In the genomic region with DNA sequence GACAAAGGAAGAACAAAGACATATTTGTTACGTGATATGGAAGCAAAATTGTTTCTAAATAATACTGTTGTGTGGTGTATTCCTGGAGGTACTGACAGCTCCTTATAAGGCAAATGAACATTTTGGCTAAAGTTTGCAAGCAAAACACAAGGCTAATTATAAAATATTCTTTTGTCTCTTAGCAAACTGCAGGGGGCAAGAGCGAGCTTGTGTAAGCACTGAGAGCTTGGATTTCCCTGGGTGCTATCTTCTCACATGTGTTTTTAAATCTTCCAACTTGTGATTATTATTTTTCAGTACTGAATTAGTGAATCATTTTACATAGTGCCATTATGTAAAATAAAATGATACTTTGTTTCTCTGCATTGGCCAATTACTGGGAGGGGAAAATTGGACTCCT, we compare ENCODE assay signal across 16 cellular contexts.
DNase-seq lines count a peak whose midpoint lies in the region; TF ChIP-seq lines count a peak whose summit lies in the region.
"Had no signal": no experiment of that assay in that cellular context is flagged by ENCODE, and none has a peak within 500 bp of the region (broad histone marks: within the 10 kb centered on the region; RNA-seq: fewer than 3 reads in every experiment).

No MANE protein-coding gene starts in this region.

- H3K27me3 Mint-ChIP-seq in brain, result no peaks in the 10 kb centered on the region
- H3K27me3 Mint-ChIP-seq in activated T-helper 2 cell treated with anti-CD3 and anti-CD28 coated beads, Interferon-gamma antibody, Interleukin-2, Interleukin-4, amounts not matched to agents 10 μg/mL and 5 μg/mL and 100 μg/mL, durations not matched to agents 14 hours and 24 hours and 36 hours (ENCODE audit: low read depth), result no peaks in the 10 kb centered on the region
- H3K27me3 Mint-ChIP-seq: activated CD8-positive, alpha-beta memory T cell treated with anti-CD3 and anti-CD28 coated beads, Interleukin-2, amount 10 ng/mL, durations not matched to agents 7 days and 5 days had no signal

- peaks cover 9% of the 10 kb centered on the region for H3K4me1 Mint-ChIP-seq in brain
- peaks cover 7% of the 10 kb centered on the region for H3K4me1 Mint-ChIP-seq in activated T-helper 2 cell treated with anti-CD3 and anti-CD28 coated beads, Interferon-gamma antibody, Interleukin-2, Interleukin-4, amounts not matched to agents 10 μg/mL and 5 μg/mL and 100 μg/mL, durations not matched to agents 14 hours and 24 hours and 36 hours (ENCODE audit: low read depth)
- H3K4me1 Mint-ChIP-seq: activated CD8-positive, alpha-beta memory T cell treated with anti-CD3 and anti-CD28 coated beads, Interleukin-2, amount 10 ng/mL, durations not matched to agents 7 days and 5 days; nephron had no signal

- no peak overlapping the region for H3K4me3 Mint-ChIP-seq in brain
- no peak overlapping the region for H3K4me3 Mint-ChIP-seq in activated T-helper 2 cell treated with anti-CD3 and anti-CD28 coated beads, Interferon-gamma antibody, Interleukin-2, Interleukin-4, amounts not matched to agents 10 μg/mL and 5 μg/mL and 100 μg/mL, durations not matched to agents 14 hours and 24 hours and 36 hours (ENCODE audit: low read depth)
- H3K4me3 Mint-ChIP-seq: activated CD8-positive, alpha-beta memory T cell treated with anti-CD3 and anti-CD28 coated beads, Interleukin-2, amount 10 ng/mL, durations not matched to agents 7 days and 5 days; activated naive CD4-positive, alpha-beta T cell treated with anti-CD3 and anti-CD28 coated beads for 36 hours; CD4-positive, alpha-beta T cell; nephron had no signal

- H3K27ac Mint-ChIP-seq in brain, result peak overlapping the region in 1 of 5 experiments; percentile 54
- H3K27ac Mint-ChIP-seq in activated T-helper 2 cell treated with anti-CD3 and anti-CD28 coated beads, Interferon-gamma antibody, Interleukin-2, Interleukin-4, amounts not matched to agents 10 μg/mL and 5 μg/mL and 100 μg/mL, durations not matched to agents 14 hours and 24 hours and 36 hours, result no peak overlapping the region
- H3K27ac Mint-ChIP-seq: activated CD8-positive, alpha-beta memory T cell treated with anti-CD3 and anti-CD28 coated beads, Interleukin-2, amount 10 ng/mL, durations not matched to agents 7 days and 5 days; activated naive CD4-positive, alpha-beta T cell treated with anti-CD3 and anti-CD28 coated beads for 36 hours; CD4-positive, alpha-beta T cell; nephron had no signal

- intact Hi-C loops in activated T-helper 2 cell treated with anti-CD3 and anti-CD28 coated beads, Interferon-gamma antibody, Interleukin-2, Interleukin-4, amounts not matched to agents 10 μg/mL and 5 μg/mL and 100 μg/mL, durations not matched to agents 14 hours and 24 hours and 36 hours (cut with micrococcal nuclease), result loop anchor here (2.0 to 5.0 kb wide), 2 partner anchors 51 to 66 kb away; no protein-coding TSS in a partner anchor

- peak; percentile 39 to 60 for TF ChIP-seq CTCF in brain (conservative IDR thresholded peaks at IDR 0.05)

- DNase-seq in Jurkat, Clone E6-1 (ENCODE audit: low read depth, low spot score), result peak; percentile 11
- DNase-seq in NCI-H146 treated with DMSO at 0.1 percent for 48 hours (lab: John Stamatoyannopoulos, UW; ENCODE audit: unreplicated experiment) (peak; percentile 73), pons (ENCODE audit: low spot score) (peak; percentile 19), COLO829 (ENCODE audit: low spot score) (no peak), GOT3 (lab: John Stamatoyannopoulos, UW) (no peak)
- DNase-seq in activated T-helper 2 cell treated with anti-CD3 and anti-CD28 coated beads, Interferon-gamma antibody, Interleukin-2, Interleukin-4, amounts not matched to agents 10 μg/mL and 5 μg/mL and 100 μg/mL, durations not matched to agents 14 hours and 24 hours and 36 hours (ENCODE audit: low spot score), result no peak
- DNase-seq: activated CD4-positive, CD25-positive, alpha-beta regulatory T cell; activated CD8-positive, alpha-beta memory T cell treated with anti-CD3 and anti-CD28 coated beads, Interleukin-2, amount 10 ng/mL, durations not matched to agents 7 days and 5 days; activated naive CD4-positive, alpha-beta T cell treated with anti-CD3 and anti-CD28 coated beads for 36 hours; CD4-positive, alpha-beta T cell; GM23248; left cardiac atrium; NCI-H69 had no signal

- H3K36me3 Mint-ChIP-seq in brain, result no peaks in the 10 kb centered on the region
- H3K36me3 Mint-ChIP-seq in activated T-helper 2 cell treated with anti-CD3 and anti-CD28 coated beads, Interferon-gamma antibody, Interleukin-2, Interleukin-4, amounts not matched to agents 10 μg/mL and 5 μg/mL and 100 μg/mL, durations not matched to agents 14 hours and 24 hours and 36 hours (ENCODE audit: low read depth), result no peaks in the 10 kb centered on the region
- H3K36me3 Mint-ChIP-seq: activated CD8-positive, alpha-beta memory T cell treated with anti-CD3 and anti-CD28 coated beads, Interleukin-2, amount 10 ng/mL, durations not matched to agents 7 days and 5 days had no signal

- peaks cover 0 to 5% (median 0%) of the 10 kb centered on the region in 5 experiments for H3K9me3 Mint-ChIP-seq in brain
- no peaks in the 10 kb centered on the region for H3K9me3 Mint-ChIP-seq in activated T-helper 2 cell treated with anti-CD3 and anti-CD28 coated beads, Interferon-gamma antibody, Interleukin-2, Interleukin-4, amounts not matched to agents 10 μg/mL and 5 μg/mL and 100 μg/mL, durations not matched to agents 14 hours and 24 hours and 36 hours
- H3K9me3 Mint-ChIP-seq: activated naive CD4-positive, alpha-beta T cell treated with anti-CD3 and anti-CD28 coated beads for 36 hours; nephron had no signal

- no peak overlapping the region for H3K4me3 ChIP-seq in Jurkat, Clone E6-1 (ENCODE audit: low read length)
- H3K4me3 ChIP-seq: cardiac muscle cell, GM23248 had no signal

Comparison
In these comparisons a context has a peak if more than half of its experiments do, and no peak if none do; other contexts are left out.
1. DNase-seq: peak in Jurkat, Clone E6-1 (single experiment), NCI-H146 treated with DMSO at 0.1 percent for 48 hours (single experiment) and pons (single experiment); none in COLO829 (single experiment), activated T-helper 2 cell treated with anti-CD3 and anti-CD28 coated beads, Interferon-gamma antibody, Interleukin-2, Interleukin-4, amounts not matched to agents 10 μg/mL and 5 μg/mL and 100 μg/mL, durations not matched to agents 14 hours and 24 hours and 36 hours (single experiment) and GOT3 (single experiment).